9 cellular contexts compared by ENCODE assay signal in the genomic region with DNA sequence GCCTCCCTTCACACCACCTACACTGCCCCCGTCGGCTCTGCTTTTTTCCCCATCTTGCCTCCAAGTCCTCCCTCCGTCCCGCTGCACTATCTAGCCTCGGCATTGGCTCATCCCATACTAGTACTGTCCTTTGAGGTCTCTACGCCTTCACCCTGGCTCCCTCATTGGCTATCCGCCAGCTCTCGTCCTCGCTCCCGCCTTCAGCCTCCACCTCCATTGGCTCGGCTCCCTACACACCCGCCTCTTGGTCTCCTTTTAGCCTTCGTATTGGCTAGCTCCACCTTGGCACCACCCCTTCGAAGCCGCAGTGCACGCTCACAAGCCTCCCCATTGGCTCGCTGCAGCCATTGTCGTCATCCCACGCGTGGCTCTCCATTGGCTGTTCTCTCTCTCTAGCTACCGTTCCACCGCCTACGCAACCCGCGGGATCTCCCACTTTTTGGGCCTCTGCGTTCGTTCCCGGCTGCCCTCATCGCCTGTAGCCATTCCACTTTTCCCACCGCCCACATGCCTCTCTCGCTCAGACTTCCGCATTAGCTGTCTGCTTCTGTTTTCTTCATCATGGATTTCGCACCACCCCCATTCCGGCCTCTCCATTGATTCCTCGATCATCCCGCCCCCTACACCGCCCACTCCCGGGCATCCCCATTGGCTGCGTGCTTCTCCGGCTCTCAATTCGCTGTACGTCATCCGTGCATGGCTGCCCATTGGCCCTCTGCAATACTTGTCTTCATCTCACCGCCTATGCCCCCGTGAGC. TPM values are rescaled to one million over a fixed set of nuclear protein-coding genes. Genes with fewer than 3 reads are reported as not detected.
DNase-seq lines count a peak whose midpoint lies in the region; ATAC-seq and TF ChIP-seq lines count a peak whose summit lies in the region.
"Had no signal": no experiment of that assay in that cellular context is flagged by ENCODE, and none has a peak within 500 bp of the region (broad histone marks: within the 10 kb centered on the region; RNA-seq: fewer than 3 reads in every experiment).

No MANE protein-coding gene starts in this region.

- no peaks in the 10 kb centered on the region for H3K9me3 ChIP-seq in spleen

- peak overlapping the region; percentile 98 for H3K27ac Mint-ChIP-seq in central memory CD8-positive, alpha-beta T cell (ENCODE audit: low read depth)

- H3K4me1 Mint-ChIP-seq in central memory CD8-positive, alpha-beta T cell = peaks cover 41% of the 10 kb centered on the region

- no peaks in the 10 kb centered on the region for H3K27me3 ChIP-seq in spleen (replicated peaks in 1 of 7)

- peak; percentile 87 for ATAC-seq in GM19035 (IDR thresholded peaks at IDR 0.05; ENCODE audit: unreplicated experiment)
- peak; percentile 85 for ATAC-seq in HG03342 (IDR thresholded peaks at IDR 0.05; ENCODE audit: unreplicated experiment)
- peak; percentile 85 for ATAC-seq in central memory CD8-positive, alpha-beta T cell (replicated peaks; ENCODE audit: extremely low read depth, poor library complexity, severe bottlenecking)

- H3K4me3 Mint-ChIP-seq in central memory CD8-positive, alpha-beta T cell = peak overlapping the region; percentile 84

- no peaks in the 10 kb centered on the region for H3K27me3 Mint-ChIP-seq in central memory CD8-positive, alpha-beta T cell

- H3K4me3 ChIP-seq in AG10803 (ENCODE audit: low read length) (peak overlapping the region; percentile 75), spleen (peak overlapping the region; percentile 25 to 84 (median 50))

- H3K36me3 Mint-ChIP-seq in central memory CD8-positive, alpha-beta T cell (ENCODE audit: insufficient read depth) = peaks cover 18% of the 10 kb centered on the region

- WGBS in spleen, 5 donors = 0 to 47% (median 0%) methylated on average over 44 to 45 of the region's 45 CpGs

- H3K36me3 ChIP-seq in spleen = no peaks in the 10 kb centered on the region

- H3K9me3 Mint-ChIP-seq in central memory CD8-positive, alpha-beta T cell = no peaks in the 10 kb centered on the region

- TF ChIP-seq POLR2A in spleen (IDR thresholded peaks at IDR 0.05) = peak in 2 of 3 donors; percentile 5 to 39

- TF ChIP-seq CTCF in AG10803 (conservative IDR thresholded peaks at IDR 0.05; ENCODE audit: low read length) = no peak
- no peak for TF ChIP-seq CTCF in spleen (IDR thresholded peaks at IDR 0.05 in 8 of 11, conservative IDR thresholded peaks at IDR 0.05 in 3 of 11)

- peak overlapping the region; percentile 62 to 98 (median 92) for H3K27ac ChIP-seq in spleen

- DNase-seq in AG10803 (ENCODE audit: low read depth) (peak; percentile 97), NCI-H345 treated with DMSO at 0.1 percent for 48 hours (lab: John Stamatoyannopoulos, UW; ENCODE audit: unreplicated experiment) (peak; percentile 94), iris pigment epithelial cell (ENCODE audit: low read depth) (peak; percentile 98), spleen (peak; percentile 96)
- peak; percentile 87 for DNase-seq in activated CD4-positive, CD25-positive, alpha-beta regulatory T cell treated with anti-CD3 and anti-CD28 coated beads, Interleukin-2, amount 50 U/mL, for 16 hours (ENCODE audit: low read depth, low spot score)
- peak; percentile 77 to 93 for DNase-seq in central memory CD8-positive, alpha-beta T cell (ENCODE audit: low spot score in 2 of 2)

- H3K4me1 ChIP-seq in spleen = peaks cover 9 to 46% (median 38%) of the 10 kb centered on the region in 6 donors

- intact Hi-C loops in spleen (cut with DNase I; ENCODE audit: low total_unique reads) = no loop called here

RNA-seq across cellular contexts. Expression of a gene that starts 0.4 kb away (rescaled TPM):
- 1 to 10 TPM; 5.1 to 8.9 (median 6.3) TPM for total RNA-seq in spleen
- 1 to 10 TPM; 2.2 to 3.8 (median 3.0) TPM for polyA plus RNA-seq in spleen

RNA-seq across cellular contexts. Expression of a gene that starts 4.7 kb away (rescaled TPM):
- 1 to 10 TPM in 4 of 7 donors, under 1 TPM in 3; 0.26 to 3.9 (median 1.8) TPM for total RNA-seq in spleen
- 1 to 10 TPM in 2 of 3 donors, under 1 TPM in 1; 0.58 to 1.2 (median 1.1) TPM for polyA plus RNA-seq in spleen

RNA-seq across cellular contexts. Expression of a gene that starts 33.9 kb away (rescaled TPM):
- 10 to 100 TPM; 18.9 to 26.4 (median 21.4) TPM for total RNA-seq in spleen
- polyA plus RNA-seq in spleen = 10 to 100 TPM; 14.9 to 19.9 (median 19.7) TPM

RNA-seq across cellular contexts. Expression of a gene that starts 34.3 kb away (rescaled TPM):
- not detected for total RNA-seq in spleen
- polyA plus RNA-seq in spleen = not detected
- total RNA-seq: activated CD8-positive, alpha-beta memory T cell treated with anti-CD3 and anti-CD28 coated beads for 36 hours had no signal

RNA-seq across cellular contexts. Expression of a gene that starts 36.0 kb away (rescaled TPM):
- total RNA-seq in spleen = 1 to 10 TPM in 5 of 7 donors, under 1 TPM in 2; 0.63 to 2.9 (median 1.2) TPM
- polyA plus RNA-seq in spleen = under 1 TPM; 0.55 to 0.67 (median 0.61) TPM

Comparison
In these comparisons a context has a peak if more than half of its experiments do, and no peak if none do; other contexts are left out.
1. Peak in every context shown above with its lines: DNase-seq, ATAC-seq, H3K4me3 ChIP-seq and H3K27ac ChIP-seq.